In the genomic region with DNA sequence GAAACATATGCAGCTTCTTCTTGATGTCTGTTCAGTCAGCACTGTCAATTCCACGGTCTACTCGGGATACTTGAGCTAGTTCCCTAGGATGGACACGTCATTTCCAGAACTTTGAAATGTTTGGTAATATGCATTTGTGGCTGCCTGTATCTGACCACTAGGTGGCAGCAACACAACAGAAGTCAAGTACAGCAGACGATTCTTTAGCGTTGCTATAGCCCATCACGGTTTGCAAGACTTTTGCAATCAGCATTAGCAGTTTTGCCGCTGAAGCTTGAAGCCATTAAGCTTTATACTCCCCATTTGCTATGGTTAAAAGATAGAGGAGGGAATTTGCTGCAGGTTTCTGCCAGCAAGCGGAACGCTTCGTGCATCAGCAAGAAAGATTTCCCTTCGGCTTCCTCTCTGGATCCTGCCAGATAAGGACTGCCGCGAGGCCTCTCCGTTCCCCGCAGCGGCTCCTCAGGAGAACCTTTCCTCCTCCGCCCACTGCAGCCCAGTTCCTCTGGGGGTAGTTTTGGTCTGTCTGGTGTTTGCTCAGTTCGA, we compare ENCODE assay signal across 8 cellular contexts.
DNase-seq lines count a peak whose midpoint lies in the region; ATAC-seq and TF ChIP-seq lines count a peak whose summit lies in the region.

No MANE protein-coding gene starts in this region.

- no peaks in the 10 kb centered on the region for H3K9me3 ChIP-seq in gastroesophageal sphincter
- no peaks in the 10 kb centered on the region for H3K9me3 ChIP-seq in thoracic aorta

- H3K27ac ChIP-seq in gastroesophageal sphincter, result peak overlapping the region in 3 of 4 donors; percentile 13 to 31 (median 15)
- H3K27ac ChIP-seq in thoracic aorta, result no peak overlapping the region

- H3K36me3 ChIP-seq in gastroesophageal sphincter (no peaks in the 10 kb centered on the region), thoracic aorta (no peaks in the 10 kb centered on the region)

- peak; percentile 81 for ATAC-seq in GM19463 (IDR thresholded peaks at IDR 0.05; ENCODE audit: unreplicated experiment)
- peak; percentile 92 for ATAC-seq in gastroesophageal sphincter
- ATAC-seq in omental fat pad (ENCODE audit: low FRiP score), result peak; percentile 94
- peak; percentile 90 for ATAC-seq in thoracic aorta (ENCODE audit: insufficient number of reproducible peaks, low FRiP score, low read depth)

- peak; percentile 61 for TF ChIP-seq CTCF in LNCAP (IDR thresholded peaks at IDR 0.05)
- peak; percentile 89 to 98 (median 96) for TF ChIP-seq CTCF in gastroesophageal sphincter (IDR thresholded peaks at IDR 0.05)
- peak in 1 of 3 donors; percentile 81 for TF ChIP-seq CTCF in omental fat pad (IDR thresholded peaks at IDR 0.05)
- peak; percentile 90 for TF ChIP-seq CTCF in thoracic aorta (IDR thresholded peaks at IDR 0.05)

- no peak for TF ChIP-seq POLR2A in gastroesophageal sphincter (IDR thresholded peaks at IDR 0.05)

- TF ChIP-seq EP300 in gastroesophageal sphincter (IDR thresholded peaks at IDR 0.05), result no peak

- H3K27me3 ChIP-seq in gastroesophageal sphincter (no peaks in the 10 kb centered on the region), thoracic aorta (replicated peaks; ENCODE audit: insufficient read depth) (no peaks in the 10 kb centered on the region)

- 2% methylated on average over 9 to 16 of the region's 18 CpGs for WGBS in gastroesophageal sphincter (ENCODE audit: low coverage in 1 of 2), 2 donors

- peak; percentile 93 for DNase-seq in CD1c-positive myeloid dendritic cell (ENCODE audit: extremely low spot score)
- peak; percentile 79 for DNase-seq in SIG-M5 treated with dmso at 0.1 percent for 504 hours (lab: John Stamatoyannopoulos, UW; ENCODE audit: unreplicated experiment)
- DNase-seq in activated gamma-delta T cell treated with anti-CD3 and anti-CD28 coated beads, Interleukin-2, amount 50 U/mL, for 16 hours (ENCODE audit: low read depth), result peak; percentile 65
- peak; percentile 44 for DNase-seq in omental fat pad (ENCODE audit: low spot score)
- peak; percentile 21 for DNase-seq in thoracic aorta (ENCODE audit: low spot score)

- peaks cover 0 to 24% (median 4%) of the 10 kb centered on the region in 3 donors for H3K4me1 ChIP-seq in gastroesophageal sphincter
- peaks cover 0 to 10% of the 10 kb centered on the region in 2 donors for H3K4me1 ChIP-seq in thoracic aorta (ENCODE audit: control insufficient read depth in 1 of 2, low read depth in 2 of 2)

- H3K4me3 ChIP-seq in gastroesophageal sphincter (peak overlapping the region in 1 of 2 donors; percentile 36), thoracic aorta (peak overlapping the region; percentile 66)

Comparison
In these comparisons a context has a peak if more than half of its experiments do, and no peak if none do; other contexts are left out.
1. DNase-seq: peak in every context shown above with its lines; median percentile 93 in CD1c-positive myeloid dendritic cell; 79 in SIG-M5 treated with dmso at 0.1 percent for 504 hours; 65 in activated gamma-delta T cell treated with anti-CD3 and anti-CD28 coated beads, Interleukin-2, amount 50 U/mL, for 16 hours; 44 in omental fat pad; 21 in thoracic aorta.
2. H3K27ac ChIP-seq: peak in gastroesophageal sphincter (3 of 4); none in thoracic aorta (0 of 2).
3. Peak in every context shown above with its lines, with median percentiles within 50 percentile points of each other: ATAC-seq.